In genomic region chr11:124674168-124674517, GRCh38 we compare ENCODE assay signal across 8 cellular contexts. TPM values are rescaled to one million over a fixed set of nuclear protein-coding genes. Genes with fewer than 3 reads are reported as not detected.
DNase-seq lines count a peak whose midpoint lies in the region; ATAC-seq and TF ChIP-seq lines count a peak whose summit lies in the region.

No MANE protein-coding gene starts in this region.

- POLR2A ChIA-PET in naive thymus-derived CD8-positive, alpha-beta T cell (lab: Charles Lee): interaction anchor here (0.6 to 6.5 kb wide), 11 partner anchors 10 to 280 kb away, joined by 3 to 63 read pairs (median 5); partner anchors contain the start of genes CCDC15, ESAM, MSANTD2 and TBRG1

- no peaks in the 10 kb centered on the region for H3K4me1 ChIP-seq in BE2C

- H3K36me3 ChIP-seq in BE2C: no peaks in the 10 kb centered on the region
- no peaks in the 10 kb centered on the region for H3K36me3 ChIP-seq in MG63

- H3K27me3 Mint-ChIP-seq in naive thymus-derived CD8-positive, alpha-beta T cell: peaks cover 0 to 2% (median 0%) of the 10 kb centered on the region in 5 donors

- DNase-seq in BE2C: no peak
- DNase-seq in MG63: no peak
- peak; percentile 7 for DNase-seq in dermis blood vessel endothelial cell
- DNase-seq in naive thymus-derived CD8-positive, alpha-beta T cell: no peak
- no peak for DNase-seq in NCI-H1436 treated with DMSO at 0.1 percent for 48 hours (lab: John Stamatoyannopoulos, UW)
- DNase-seq in OCI-M2 (lab: John Stamatoyannopoulos, UW; ENCODE audit: unreplicated experiment): no peak
- DNase-seq in SKM-1 treated with dmso at 0.1 percent for 144 hours (lab: John Stamatoyannopoulos, UW; ENCODE audit: unreplicated experiment): no peak

- peaks cover 0 to 2% (median 0%) of the 10 kb centered on the region in 3 donors for H3K36me3 Mint-ChIP-seq in naive thymus-derived CD8-positive, alpha-beta T cell

- TF ChIP-seq CTCF in BE2C (IDR thresholded peaks at IDR 0.05; ENCODE audit: low read depth, low read length): no peak

- no peak for ATAC-seq in naive thymus-derived CD8-positive, alpha-beta T cell
- ATAC-seq in GM18868 (IDR thresholded peaks at IDR 0.05; ENCODE audit: unreplicated experiment): no peak

- H3K27me3 ChIP-seq in BE2C: no peaks in the 10 kb centered on the region
- no peaks in the 10 kb centered on the region for H3K27me3 ChIP-seq in MG63

- H3K4me3 Mint-ChIP-seq in naive thymus-derived CD8-positive, alpha-beta T cell: peak overlapping the region; percentile 78 to 98 (median 91)

- H3K4me3 ChIP-seq in BE2C (ENCODE audit: low read depth, low read length): peak overlapping the region; percentile 75
- H3K4me3 ChIP-seq in MG63: peak overlapping the region; percentile 90

- peaks cover 0 to 2% (median 0%) of the 10 kb centered on the region in 9 donors for H3K9me3 Mint-ChIP-seq in naive thymus-derived CD8-positive, alpha-beta T cell

- H3K4me1 Mint-ChIP-seq in naive thymus-derived CD8-positive, alpha-beta T cell: peaks cover 18 to 39% (median 26%) of the 10 kb centered on the region in 4 donors

- peak overlapping the region in 9 of 10 donors; percentile 95 to 100 (median 98) for H3K27ac Mint-ChIP-seq in naive thymus-derived CD8-positive, alpha-beta T cell

- H3K9me3 ChIP-seq in BE2C: no peaks in the 10 kb centered on the region
- no peaks in the 10 kb centered on the region for H3K9me3 ChIP-seq in MG63

RNA-seq across cellular contexts. Expression of gene SPA17, which starts 0.4 kb away (rescaled TPM):
- 1.6 TPM for polyA plus RNA-seq in BE2C (2012; ENCODE audit: insufficient read depth, insufficient read length, low read depth)
- total RNA-seq in MG63 (2014; rRNA removed; shearing (Covaris generic); ENCODE audit: low replicate concordance): 19.0 and 32.4 TPM in 2 replicates
- 5.8 and 6.9 TPM in 2 replicates for total RNA-seq in dermis blood vessel endothelial cell
- under 1 TPM; 0.36 to 0.73 TPM for total RNA-seq in naive thymus-derived CD8-positive, alpha-beta T cell
- 1 to 10 TPM; 1.2 to 2.5 (median 1.7) TPM for polyA plus RNA-seq in naive thymus-derived CD8-positive, alpha-beta T cell

RNA-seq across cellular contexts. Expression of gene SIAE, which starts 0.6 kb away (rescaled TPM):
- polyA plus RNA-seq in BE2C (2012; ENCODE audit: insufficient read depth, insufficient read length, low read depth): 5.0 TPM
- 2.8 and 4.6 TPM in 2 replicates for total RNA-seq in MG63 (2014; rRNA removed; shearing (Covaris generic); ENCODE audit: low replicate concordance)
- total RNA-seq in dermis blood vessel endothelial cell: 20.8 and 22.0 TPM in 2 replicates
- 1 to 10 TPM; 8.8 to 9.3 TPM for total RNA-seq in naive thymus-derived CD8-positive, alpha-beta T cell
- polyA plus RNA-seq in naive thymus-derived CD8-positive, alpha-beta T cell: 1 to 10 TPM; 3.2 to 5.8 (median 4.2) TPM

RNA-seq across cellular contexts. Expression of gene TBRG1, which starts 51.5 kb away (rescaled TPM):
- polyA plus RNA-seq in BE2C (2012; ENCODE audit: insufficient read depth, insufficient read length, low read depth): 36.6 TPM
- total RNA-seq in MG63 (2014; rRNA removed; shearing (Covaris generic); ENCODE audit: low replicate concordance): 13.2 and 24.9 TPM in 2 replicates
- total RNA-seq in dermis blood vessel endothelial cell: 17.5 and 18.4 TPM in 2 replicates
- 10 to 100 TPM; 73.8 to 76.6 TPM for total RNA-seq in naive thymus-derived CD8-positive, alpha-beta T cell
- 10 to 100 TPM; 34.9 to 37.7 (median 35.8) TPM for polyA plus RNA-seq in naive thymus-derived CD8-positive, alpha-beta T cell
